In genomic region chr7:44754802-44755697, GRCh38 we compare ENCODE assay signal across 11 cellular contexts. TPM values are rescaled to one million over a fixed set of nuclear protein-coding genes. Genes with fewer than 3 reads are reported as not detected.
A peak's percentile ranks its signal among the peaks of the same experiment; 100 is the strongest.
DNase-seq lines count a peak whose midpoint lies in the region; ATAC-seq, FAIRE-seq and TF ChIP-seq lines count a peak whose summit lies in the region.
"Had no signal": no experiment of that assay in that cellular context is flagged by ENCODE, and none has a peak within 500 bp of the region (broad histone marks: within the 10 kb centered on the region; RNA-seq: fewer than 3 reads in every experiment).

No MANE protein-coding gene starts in this region.

- H3K27ac ChIP-seq in left ventricle myocardium inferior (replicated peaks), result peak overlapping the region; percentile 51
- H3K27ac ChIP-seq: epithelial cell of prostate had no signal

- peaks cover 22% of the 10 kb centered on the region for H3K36me3 Mint-ChIP-seq in activated T-helper 1 cell treated with anti-CD3 and anti-CD28 coated beads, Interleukin-12 subunit alpha, Interleukin-12 subunit beta, Interleukin-2, Interleukin-4 antibody, amounts not matched to agents 30 ng/mL and 10 ng/mL and 1 ng/mL, durations not matched to agents 14 hours and 24 hours and 36 hours (ENCODE audit: low read depth)

- H3K4me3 ChIP-seq in left ventricle myocardium inferior (no peak overlapping the region), mucosa of stomach (ENCODE audit: low read length) (no peak overlapping the region)

- H3K9me3 ChIP-seq in left ventricle myocardium inferior (replicated peaks) (no peaks in the 10 kb centered on the region), mucosa of stomach (ENCODE audit: control insufficient read depth, low read length) (no peaks in the 10 kb centered on the region)

- H3K36me3 ChIP-seq in left ventricle myocardium inferior (peaks cover 35% of the 10 kb centered on the region), mucosa of stomach (ENCODE audit: control insufficient read depth, insufficient read depth, low read length) (no peaks in the 10 kb centered on the region)

- peaks cover 32% of the 10 kb centered on the region for H3K4me1 Mint-ChIP-seq in activated T-helper 1 cell treated with anti-CD3 and anti-CD28 coated beads, Interleukin-12 subunit alpha, Interleukin-12 subunit beta, Interleukin-2, Interleukin-4 antibody, amounts not matched to agents 30 ng/mL and 10 ng/mL and 1 ng/mL, durations not matched to agents 14 hours and 24 hours and 36 hours (ENCODE audit: low read depth)

- H3K27me3 ChIP-seq in left ventricle myocardium inferior (ENCODE audit: low read depth) (no peaks in the 10 kb centered on the region), mucosa of stomach (ENCODE audit: control insufficient read depth, insufficient read depth, low read length) (no peaks in the 10 kb centered on the region)

- peak overlapping the region; percentile 58 for H3K27ac Mint-ChIP-seq in activated T-helper 1 cell treated with anti-CD3 and anti-CD28 coated beads, Interleukin-12 subunit alpha, Interleukin-12 subunit beta, Interleukin-2, Interleukin-4 antibody, amounts not matched to agents 30 ng/mL and 10 ng/mL and 1 ng/mL, durations not matched to agents 14 hours and 24 hours and 36 hours

- no peak for TF ChIP-seq CTCF in left ventricle myocardium inferior (IDR thresholded peaks at IDR 0.05; ENCODE audit: borderline replicate concordance)

- DNase-seq in left ventricle myocardium inferior (no peak), cardiac septum (ENCODE audit: low spot score) (no peak), urothelium cell line (ENCODE audit: low spot score) (no peak), NCI-H1436 (lab: John Stamatoyannopoulos, UW) (no peak), NCI-H345 treated with DMSO at 0.1 percent for 48 hours (lab: John Stamatoyannopoulos, UW; ENCODE audit: unreplicated experiment) (no peak)
- no peak for DNase-seq in activated T-helper 1 cell treated with anti-CD3 and anti-CD28 coated beads, Interleukin-12 subunit alpha, Interleukin-12 subunit beta, Interleukin-2, Interleukin-4 antibody, amounts not matched to agents 30 ng/mL and 10 ng/mL and 1 ng/mL, durations not matched to agents 14 hours and 24 hours and 36 hours (ENCODE audit: low spot score)
- DNase-seq: occipital lobe had no signal

- peak overlapping the region; percentile 62 for H3K9ac ChIP-seq in mucosa of stomach (ENCODE audit: low read length)

- H3K27me3 Mint-ChIP-seq in activated T-helper 1 cell treated with anti-CD3 and anti-CD28 coated beads, Interleukin-12 subunit alpha, Interleukin-12 subunit beta, Interleukin-2, Interleukin-4 antibody, amounts not matched to agents 30 ng/mL and 10 ng/mL and 1 ng/mL, durations not matched to agents 14 hours and 24 hours and 36 hours (ENCODE audit: insufficient read depth), result no peaks in the 10 kb centered on the region

- ATAC-seq in GM21381 (IDR thresholded peaks at IDR 0.05; ENCODE audit: unreplicated experiment), result no peak

- H3K9me3 Mint-ChIP-seq in activated T-helper 1 cell treated with anti-CD3 and anti-CD28 coated beads, Interleukin-12 subunit alpha, Interleukin-12 subunit beta, Interleukin-2, Interleukin-4 antibody, amounts not matched to agents 30 ng/mL and 10 ng/mL and 1 ng/mL, durations not matched to agents 14 hours and 24 hours and 36 hours, result no peaks in the 10 kb centered on the region

- intact Hi-C loops in left ventricle myocardium inferior (cut with micrococcal nuclease) (no loop called here), cardiac septum (cut with DNase I) (no loop called here)
- intact Hi-C loops in activated T-helper 1 cell treated with anti-CD3 and anti-CD28 coated beads, Interleukin-12 subunit alpha, Interleukin-12 subunit beta, Interleukin-2, Interleukin-4 antibody, amounts not matched to agents 30 ng/mL and 10 ng/mL and 1 ng/mL, durations not matched to agents 14 hours and 24 hours and 36 hours (cut with micrococcal nuclease), result loop anchor here (5.0 kb wide), 1 partner anchor 673 kb away; the partner anchor contains the start of gene POLM

- H3K4me1 ChIP-seq in left ventricle myocardium inferior (peaks cover 72% of the 10 kb centered on the region), mucosa of stomach (ENCODE audit: control insufficient read depth, insufficient read depth, low read length) (peaks cover 50% of the 10 kb centered on the region)

- no peak overlapping the region for H3K4me3 Mint-ChIP-seq in activated T-helper 1 cell treated with anti-CD3 and anti-CD28 coated beads, Interleukin-12 subunit alpha, Interleukin-12 subunit beta, Interleukin-2, Interleukin-4 antibody, amounts not matched to agents 30 ng/mL and 10 ng/mL and 1 ng/mL, durations not matched to agents 14 hours and 24 hours and 36 hours

- peak; percentile 73 for FAIRE-seq in urothelium cell line (lab: Jason Lieb, UNC)
- FAIRE-seq: RCC 7860 had no signal

RNA-seq across cellular contexts. Expression of gene ZMIZ2, which starts 6.4 kb away (rescaled TPM):
- total RNA-seq in left ventricle myocardium inferior (62.7 TPM), cardiac septum (62.4 TPM)
- total RNA-seq in activated T-helper 1 cell treated with anti-CD3 and anti-CD28 coated beads, Interleukin-12 subunit alpha, Interleukin-12 subunit beta, Interleukin-2, Interleukin-4 antibody, amounts not matched to agents 30 ng/mL and 10 ng/mL and 1 ng/mL, durations not matched to agents 14 hours and 24 hours and 36 hours, result 123 and 129 TPM in 2 replicates

RNA-seq across cellular contexts. Expression of gene PPIA, which starts 41.4 kb away (rescaled TPM):
- 470 TPM for total RNA-seq in left ventricle myocardium inferior
- total RNA-seq in cardiac septum, result 436 TPM
- 2,141 and 2,153 TPM in 2 replicates for total RNA-seq in activated T-helper 1 cell treated with anti-CD3 and anti-CD28 coated beads, Interleukin-12 subunit alpha, Interleukin-12 subunit beta, Interleukin-2, Interleukin-4 antibody, amounts not matched to agents 30 ng/mL and 10 ng/mL and 1 ng/mL, durations not matched to agents 14 hours and 24 hours and 36 hours
